In the genomic region with DNA sequence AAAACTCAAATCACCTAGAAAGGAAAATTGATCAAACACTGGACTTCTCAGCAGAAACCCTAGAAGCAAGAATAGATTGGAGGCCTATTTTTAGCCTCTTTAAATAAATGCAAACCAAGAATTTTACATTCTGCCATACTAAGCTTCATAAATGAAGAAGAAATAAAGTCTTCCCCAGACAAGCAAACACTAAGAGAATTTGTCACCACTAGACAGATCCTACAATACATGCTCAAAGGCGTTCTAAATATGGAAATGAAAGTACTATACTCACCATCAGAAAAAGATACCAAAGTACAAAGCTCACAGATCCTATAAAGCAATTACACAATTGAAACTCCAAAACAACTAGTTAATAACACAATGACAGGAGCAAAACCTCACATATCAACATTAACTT, we compare ENCODE assay signal across 7 cellular contexts.
"Had no signal": no experiment of that assay in that cellular context is flagged by ENCODE, and none has a peak within 500 bp of the region (broad histone marks: within the 10 kb centered on the region; RNA-seq: fewer than 3 reads in every experiment).

No MANE protein-coding gene starts in this region.

- H3K27ac ChIP-seq: GM23248, HL-60 had no signal

- H3K9me3 ChIP-seq: HAP-1 had no signal

- H3K9ac ChIP-seq: GM23248 had no signal

- H3K27me3 Mint-ChIP-seq: IgD-negative memory B cell had no signal

- H3K36me3 ChIP-seq: HAP-1 had no signal

- H3K4me3 ChIP-seq: GM23248, HAP-1 had no signal

- DNase-seq: GM23248, GOT3, H7, KBM-7 had no signal

- H3K4me1 ChIP-seq: HAP-1 had no signal

- H3K4me3 Mint-ChIP-seq: IgD-negative memory B cell had no signal

- H3K4me1 Mint-ChIP-seq: IgD-negative memory B cell had no signal

- H2AFZ ChIP-seq: GM23248 had no signal
